8 cellular contexts compared by ENCODE assay signal in the genomic region with DNA sequence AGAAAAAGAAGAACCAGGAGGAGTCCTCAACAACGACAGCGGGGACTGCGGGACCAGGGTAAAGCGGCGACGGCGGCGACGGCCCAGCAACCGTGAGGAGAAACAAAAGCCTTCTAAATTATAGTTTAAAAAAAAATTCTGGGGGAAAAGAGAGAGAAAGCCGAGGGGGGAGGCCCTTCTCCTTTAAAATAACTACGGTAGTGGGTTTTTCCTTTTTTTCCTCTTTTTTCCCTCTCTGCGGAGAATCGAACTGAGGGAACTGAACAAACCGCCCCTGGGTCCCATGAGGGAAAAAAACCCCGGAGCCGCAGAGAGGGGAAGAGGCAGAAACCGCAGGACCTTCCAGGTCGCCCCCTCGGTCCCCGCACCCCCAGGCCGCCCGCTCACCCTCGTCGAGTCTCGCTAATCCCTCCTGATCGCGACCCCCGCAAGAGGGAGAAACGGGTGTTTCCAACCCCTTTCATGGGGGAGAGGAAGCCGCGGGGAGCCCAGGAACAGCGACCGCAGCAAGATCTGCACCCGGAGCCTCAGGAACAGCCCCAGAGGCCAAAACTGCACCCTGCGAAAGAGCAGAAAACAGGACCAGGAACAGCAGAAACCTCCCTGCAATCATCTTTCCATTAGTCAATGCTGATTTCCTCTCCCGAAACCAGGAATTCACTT. TPM values are rescaled to one million over a fixed set of nuclear protein-coding genes. Genes with fewer than 3 reads are reported as not detected.
DNase-seq lines count a peak whose midpoint lies in the region; ATAC-seq and TF ChIP-seq lines count a peak whose summit lies in the region.

No MANE protein-coding gene starts in this region.

- peaks cover 83% of the 10 kb centered on the region for H3K4me1 Mint-ChIP-seq in central memory CD8-positive, alpha-beta T cell
- peaks cover 44% of the 10 kb centered on the region for H3K4me1 Mint-ChIP-seq in type B pancreatic cell (ENCODE audit: unreplicated experiment)

- H3K27me3 ChIP-seq in OCI-LY3 (ENCODE audit: low read depth, low read length) (peaks cover 10% of the 10 kb centered on the region; the same call in 1 of the 2 replicates), lung (ENCODE audit: control insufficient read depth, insufficient read depth) (no peaks in the 10 kb centered on the region)

- DNase-seq in central memory CD8-positive, alpha-beta T cell (ENCODE audit: low spot score in 2 of 2) = no peak
- DNase-seq in lung (ENCODE audit: low spot score) (no peak), type B pancreatic cell (ENCODE audit: extremely low spot score, unreplicated experiment) (no peak), NCI-H526 treated with DMSO at 0.1 percent for 48 hours (lab: John Stamatoyannopoulos, UW) (no peak), middle frontal gyrus (ENCODE audit: extremely low spot score, low spot score) (no peak)
- no peak for DNase-seq in effector CD8-positive, alpha-beta T cell (lab: John Stamatoyannopoulos, UW)

- H3K9ac ChIP-seq in ES-I3 (ENCODE audit: low read depth, low read length) = peak overlapping the region; percentile 77; the same call in 1 of the 2 replicates
- H3K9ac ChIP-seq in OCI-LY3 (ENCODE audit: low read length) = peak overlapping the region; percentile 64

- peak overlapping the region; percentile 99 for H3K4me3 Mint-ChIP-seq in central memory CD8-positive, alpha-beta T cell
- H3K4me3 Mint-ChIP-seq in type B pancreatic cell = peak overlapping the region; percentile 100

- H3K36me3 ChIP-seq in ES-I3 (ENCODE audit: insufficient read depth, low read length) (no peaks in the 10 kb centered on the region; the same call in 1 of the 2 replicates), OCI-LY3 (replicated peaks; ENCODE audit: low read depth, low read length) (no peaks in the 10 kb centered on the region), lung (ENCODE audit: control insufficient read depth in 2 of 2, insufficient read depth in 2 of 2, low read length in 2 of 2) (no peaks in the 10 kb centered on the region)

- 0 to 1% methylated on average over 35 to 37 of the region's 37 CpGs for WGBS in lung, 2 donors

- TF ChIP-seq CTCF in OCI-LY3 (IDR thresholded peaks at IDR 0.05; ENCODE audit: low read depth, low read length) (no peak), lung (IDR thresholded peaks at IDR 0.05; ENCODE audit: control extremely low read depth, extremely low read depth) (no peak), type B pancreatic cell (conservative IDR thresholded peaks at IDR 0.05) (no peak)

- H3K4me2 ChIP-seq in OCI-LY3 (ENCODE audit: low read length) = peak overlapping the region; percentile 94

- H4K20me1 ChIP-seq in OCI-LY3 (ENCODE audit: insufficient read depth, low read length) = no peaks in the 10 kb centered on the region

- peak overlapping the region; percentile 92 for H3K27ac Mint-ChIP-seq in central memory CD8-positive, alpha-beta T cell (ENCODE audit: low read depth)
- peak overlapping the region; percentile 100 for H3K27ac Mint-ChIP-seq in type B pancreatic cell

- H3K9me3 ChIP-seq in ES-I3 (ENCODE audit: control insufficient read depth, insufficient read depth, low read length) (no peaks in the 10 kb centered on the region), OCI-LY3 (ENCODE audit: insufficient read depth, low read length) (no peaks in the 10 kb centered on the region), lung (ENCODE audit: control insufficient read depth in 2 of 2, insufficient read depth in 1 of 2, low read length in 1 of 2) (no peaks in the 10 kb centered on the region)

- no peak overlapping the region for H2AFZ ChIP-seq in OCI-LY3 (ENCODE audit: low read depth, low read length)

- H3K36me3 Mint-ChIP-seq in central memory CD8-positive, alpha-beta T cell (ENCODE audit: insufficient read depth) = peaks cover 12% of the 10 kb centered on the region
- H3K36me3 Mint-ChIP-seq in type B pancreatic cell = peaks cover 13% of the 10 kb centered on the region

- peak; percentile 4 for ATAC-seq in central memory CD8-positive, alpha-beta T cell (replicated peaks; ENCODE audit: extremely low read depth, poor library complexity, severe bottlenecking)
- ATAC-seq in lung (ENCODE audit: insufficient read depth, low FRiP score) = no peak

- H3K9me3 Mint-ChIP-seq in central memory CD8-positive, alpha-beta T cell = no peaks in the 10 kb centered on the region
- H3K9me3 Mint-ChIP-seq in type B pancreatic cell = no peaks in the 10 kb centered on the region

- no peaks in the 10 kb centered on the region for H3K27me3 Mint-ChIP-seq in central memory CD8-positive, alpha-beta T cell
- peaks cover 27% of the 10 kb centered on the region for H3K27me3 Mint-ChIP-seq in type B pancreatic cell

- H3K79me2 ChIP-seq in OCI-LY3 (ENCODE audit: low read length) = no peaks in the 10 kb centered on the region

- peaks cover 9% of the 10 kb centered on the region; the same call in 1 of the 2 replicates for H3K4me1 ChIP-seq in ES-I3 (ENCODE audit: insufficient read depth, low read length)
- peaks cover 61% of the 10 kb centered on the region for H3K4me1 ChIP-seq in OCI-LY3 (ENCODE audit: low read length)
- peaks cover 5 to 9% of the 10 kb centered on the region in 2 donors for H3K4me1 ChIP-seq in lung (ENCODE audit: control insufficient read depth in 2 of 2, insufficient read depth in 2 of 2, low read length in 2 of 2)

- H3K4me3 ChIP-seq in OCI-LY3 (ENCODE audit: low read length) = peak overlapping the region; percentile 84
- H3K4me3 ChIP-seq in lung = peak overlapping the region; percentile 80

- H3K27ac ChIP-seq in OCI-LY3 (ENCODE audit: low read length) (no peak overlapping the region), lung (ENCODE audit: low read depth in 1 of 2, low read length in 1 of 2) (peak overlapping the region; percentile 90 to 94)

RNA-seq across cellular contexts. Expression of gene CPEB4, which starts 0.5 kb away (rescaled TPM):
- 10 to 100 TPM; 52.5 to 62.2 TPM for total RNA-seq in lung
- 10 to 100 TPM in 1 of 2 donors, 1 to 10 TPM in 1; 9.1 to 25.8 TPM for polyA plus RNA-seq in lung
- 53.2 and 56.1 TPM in 2 replicates for total RNA-seq in type B pancreatic cell (ENCODE audit: low replicate concordance)
